Comparison of ENCODE assay signal across 9 cellular contexts in genomic region chr12:7934560-7935463, GRCh38. TPM values are rescaled to one million over a fixed set of nuclear protein-coding genes. Genes with fewer than 3 reads are reported as not detected.
DNase-seq lines count a peak whose midpoint lies in the region; ATAC-seq, FAIRE-seq and TF ChIP-seq lines count a peak whose summit lies in the region.
"Had no signal": no experiment of that assay in that cellular context is flagged by ENCODE, and none has a peak within 500 bp of the region (broad histone marks: within the 10 kb centered on the region; RNA-seq: fewer than 3 reads in every experiment).

No MANE protein-coding gene starts in this region.

- no peak for FAIRE-seq in H54 (lab: Jason Lieb, UNC)

- H3K27me3 ChIP-seq in cardiac muscle cell = no peaks in the 10 kb centered on the region
- no peaks in the 10 kb centered on the region for H3K27me3 ChIP-seq in lower lobe of right lung (ENCODE audit: low read depth)
- H3K27me3 ChIP-seq in upper lobe of left lung = no peaks in the 10 kb centered on the region

- no peak for TF ChIP-seq EP300 in upper lobe of left lung (IDR thresholded peaks at IDR 0.05)

- peaks cover 32% of the 10 kb centered on the region for H3K4me1 ChIP-seq in cardiac muscle cell (ENCODE audit: low read depth)
- peaks cover 29% of the 10 kb centered on the region for H3K4me1 ChIP-seq in lower lobe of right lung
- peaks cover 9 to 33% (median 20%) of the 10 kb centered on the region in 4 donors for H3K4me1 ChIP-seq in upper lobe of left lung

- TF ChIP-seq CTCF in cardiac muscle cell (IDR thresholded peaks at IDR 0.05; ENCODE audit: low read depth, low read length) (no peak), cardiac fibroblast (IDR thresholded peaks at IDR 0.05; ENCODE audit: low read depth, low read length) (no peak), lower lobe of right lung (IDR thresholded peaks at IDR 0.05) (no peak), upper lobe of left lung (IDR thresholded peaks at IDR 0.05) (no peak)

- intact Hi-C loops in cardiac septum (cut with DNase I) (loop anchor here (2.0 kb wide), 1 partner anchor 36 kb away; no protein-coding TSS in a partner anchor), lower lobe of right lung (cut with DNase I) (loop anchor here (10.0 kb wide), 1 partner anchor 60 kb away; no protein-coding TSS in a partner anchor)

- H3K4me3 ChIP-seq in cardiac muscle cell (peak overlapping the region; percentile 87), cardiac fibroblast (replicated peaks in 1 of 2; ENCODE audit: low read depth in 2 of 2, low read length in 2 of 2) (peak overlapping the region; percentile 51 to 64), lower lobe of right lung (peak overlapping the region; percentile 62), upper lobe of left lung (peak overlapping the region; percentile 45 to 62 (median 56))

- peaks cover 35% of the 10 kb centered on the region for H3K36me3 ChIP-seq in cardiac muscle cell
- H3K36me3 ChIP-seq in lower lobe of right lung = peaks cover 40% of the 10 kb centered on the region
- H3K36me3 ChIP-seq in upper lobe of left lung = peaks cover 11 to 33% (median 31%) of the 10 kb centered on the region in 4 donors

- TF ChIP-seq POLR2A in upper lobe of left lung (IDR thresholded peaks at IDR 0.05) = no peak
- TF ChIP-seq POLR2A in H54 (IDR thresholded peaks at IDR 0.05; ENCODE audit: low read depth, low read length) = no peak

- DNase-seq in cardiac muscle cell (ENCODE audit: low read depth in 1 of 2, low spot score in 1 of 2) (no peak), cardiac septum (ENCODE audit: low spot score) (no peak), cardiac fibroblast (ENCODE audit: low read depth in 2 of 2) (no peak), lower lobe of right lung (no peak), upper lobe of left lung (peak in 1 of 2 donors; percentile 63), NCI-H1694 treated with DMSO at 0.1 percent for 48 hours (lab: John Stamatoyannopoulos, UW) (no peak), H54 (ENCODE audit: insufficient read length, low spot score) (no peak)
- DNase-seq: SIG-M5 had no signal

- H3K9me3 ChIP-seq in cardiac muscle cell (ENCODE audit: low read depth) (no peaks in the 10 kb centered on the region), lower lobe of right lung (no peaks in the 10 kb centered on the region), upper lobe of left lung (no peaks in the 10 kb centered on the region)

- H3K27ac ChIP-seq in cardiac muscle cell (peak overlapping the region; percentile 79), lower lobe of right lung (peak overlapping the region; percentile 87), upper lobe of left lung (peak overlapping the region; percentile 81 to 92 (median 88))

- 54 to 59% methylated on average over 24 of the region's 24 CpGs for WGBS in upper lobe of left lung, 2 donors

- ATAC-seq in lower lobe of right lung (no peak), upper lobe of left lung (ENCODE audit: low FRiP score in 2 of 2) (no peak), HG03175 (IDR thresholded peaks at IDR 0.05; ENCODE audit: unreplicated experiment) (no peak)

RNA-seq across cellular contexts. Expression of gene SLC2A3, which starts 1.2 kb away (rescaled TPM):
- total RNA-seq in cardiac muscle cell (251 and 267 TPM in 2 replicates), cardiac septum (23.5 TPM), lower lobe of right lung (133 TPM), upper lobe of left lung (100 to 1,000 TPM in 2 of 6 donors, 10 to 100 TPM in 4; 43.0 to 148 (median 63.4) TPM)
- 349 and 363 TPM in 2 replicates for polyA plus RNA-seq in cardiac muscle cell
